Comparison of ENCODE assay signal across 22 cellular contexts in the genomic region with DNA sequence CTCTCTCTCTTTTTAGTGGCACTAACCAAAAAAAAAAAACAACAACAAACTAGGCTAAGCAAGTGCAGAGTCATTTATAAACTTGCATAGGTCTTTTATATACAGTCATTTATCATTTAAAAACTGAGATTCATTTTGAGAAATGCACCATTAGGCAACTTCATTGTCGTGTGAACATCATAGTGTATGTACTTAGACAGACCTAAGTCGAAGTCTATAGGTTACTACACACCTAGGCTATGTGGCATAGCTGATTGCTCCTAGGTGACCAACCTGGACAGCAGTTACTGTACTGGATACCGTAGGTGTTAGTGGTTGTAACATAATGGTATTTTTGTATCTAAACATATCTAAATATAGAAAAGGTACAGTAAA.
A peak's percentile ranks its signal among the peaks of the same experiment; 100 is the strongest.
DNase-seq lines count a peak whose midpoint lies in the region; ATAC-seq, FAIRE-seq and TF ChIP-seq lines count a peak whose summit lies in the region.
"Had no signal": no experiment of that assay in that cellular context is flagged by ENCODE, and none has a peak within 500 bp of the region (broad histone marks: within the 10 kb centered on the region; RNA-seq: fewer than 3 reads in every experiment).

No MANE protein-coding gene starts in this region.

- in situ Hi-C loops in GM12878 (cut with MboI) = no loop called here

- H3K79me2 ChIP-seq in GM12878 (ENCODE audit: control insufficient read depth, insufficient read depth, low read length) = no peaks in the 10 kb centered on the region

- TF ChIP-seq CTCF in GM12878 (IDR thresholded peaks at IDR 0.05 in 2 of 3, conservative IDR thresholded peaks at IDR 0.05 in 1 of 3; ENCODE audit: control insufficient read depth in 2 of 3, extremely low read depth in 1 of 3, insufficient read depth in 1 of 3, low read depth in 3 of 3, low read length in 3 of 3) (no peak), natural killer cell (IDR thresholded peaks at IDR 0.05) (no peak)

- no peak for DNase-seq in activated T-cell treated with anti-CD3 and anti-CD28 coated beads, Interleukin-2, amount 50 U/mL, for 72 hours
- no peak for DNase-seq in activated T-cell treated with anti-CD3 and anti-CD28 coated beads, Interleukin-2, amount 50 U/mL, for 24 hours
- DNase-seq in GM12878 (ENCODE audit: low read depth, low spot score) (no peak), natural killer cell (no peak), DMS 273 treated with DMSO at 0.1 percent for 48 hours (lab: John Stamatoyannopoulos, UW) (no peak)
- DNase-seq: ACHN; BE2C; C1 segment of cervical spinal cord; Caco-2; CD4-positive, CD25-positive, alpha-beta regulatory T cell; DMS153; GDM1; GOT3; H7; HFFc6; IMR-90 had no signal

- no peaks in the 10 kb centered on the region for H4K20me1 ChIP-seq in GM12878 (ENCODE audit: control insufficient read depth, insufficient read depth)

- no peak for FAIRE-seq in GM12878 (lab: Jason Lieb, UNC)
- FAIRE-seq: A204.1, D721Med, HTR-8/SVneo had no signal

- no peak for TF ChIP-seq POLR2A in GM12878 (IDR thresholded peaks at IDR 0.05; ENCODE audit: low read depth, low read length)

- no peak overlapping the region for H2AFZ ChIP-seq in GM12878 (ENCODE audit: control insufficient read depth, low read depth, low read length)

- H3K4me3 Mint-ChIP-seq in activated T-cell treated with anti-CD3 and anti-CD28 coated beads, Interleukin-2, amount 50 U/mL, for 72 hours = peak overlapping the region in 1 of 2 donors; percentile 6
- no peak overlapping the region for H3K4me3 Mint-ChIP-seq in activated T-cell treated with anti-CD3 and anti-CD28 coated beads, Interleukin-2, amount 50 U/mL, for 24 hours
- no peak overlapping the region for H3K4me3 Mint-ChIP-seq in natural killer cell
- H3K4me3 Mint-ChIP-seq: CD4-positive, CD25-positive, alpha-beta regulatory T cell; HFFc6 had no signal

- no TSS peak for BruUV-seq in GM12878 (replicated peaks; lab: Mats Ljungman, UMichigan)

- CTCF ChIA-PET in GM12878 (lab: Yijun Ruan, JAX) = interaction anchor here (1.0 to 1.8 kb wide), 4 partner anchors 7 to 19 kb away, joined by 3 to 9 read pairs (median 5); no protein-coding TSS in a partner anchor

- intact Hi-C loops in GM12878 (cut with micrococcal nuclease; ENCODE audit: unreplicated experiment) = no loop called here
- intact Hi-C loops in natural killer cell (cut with micrococcal nuclease) = no loop called here

- no peak overlapping the region for H3K4me3 ChIP-seq in GM12878

- no peaks in the 10 kb centered on the region for H3K27me3 Mint-ChIP-seq in activated T-cell treated with anti-CD3 and anti-CD28 coated beads, Interleukin-2, amount 50 U/mL, for 72 hours (ENCODE audit: low read depth)
- H3K27me3 Mint-ChIP-seq in activated T-cell treated with anti-CD3 and anti-CD28 coated beads, Interleukin-2, amount 50 U/mL, for 24 hours = no peaks in the 10 kb centered on the region
- no peaks in the 10 kb centered on the region for H3K27me3 Mint-ChIP-seq in natural killer cell (ENCODE audit: low read depth in 2 of 2)
- H3K27me3 Mint-ChIP-seq: CD4-positive, CD25-positive, alpha-beta regulatory T cell had no signal

- TF ChIP-seq EP300 in GM12878 (IDR thresholded peaks at IDR 0.05; ENCODE audit: borderline replicate concordance in 1 of 2, control insufficient read depth in 1 of 2, low read depth in 2 of 2, low read length in 2 of 2) = no peak

- POLR2A ChIA-PET in GM12878 (lab: Charles Lee) = no interaction called here

- peaks cover 2 to 6% of the 10 kb centered on the region in 2 experiments; a peak in 2 of 4 replicates for H3K36me3 ChIP-seq in GM12878 (ENCODE audit: control insufficient read depth in 2 of 2, insufficient read depth in 2 of 2, low read length in 1 of 2)
- H3K36me3 ChIP-seq: BE2C had no signal

- H3K9me3 ChIP-seq in GM12878 (replicated peaks; ENCODE audit: control insufficient read depth, insufficient read depth, low read length) = no peaks in the 10 kb centered on the region
- H3K9me3 ChIP-seq: BE2C, Caco-2 had no signal

- peaks cover 27% of the 10 kb centered on the region for H3K4me1 Mint-ChIP-seq in activated T-cell treated with anti-CD3 and anti-CD28 coated beads, Interleukin-2, amount 50 U/mL, for 72 hours (ENCODE audit: low read depth)
- H3K4me1 Mint-ChIP-seq in activated T-cell treated with anti-CD3 and anti-CD28 coated beads, Interleukin-2, amount 50 U/mL, for 24 hours (ENCODE audit: low read depth) = peaks cover 28% of the 10 kb centered on the region
- peaks cover 28 to 41% of the 10 kb centered on the region in 2 donors for H3K4me1 Mint-ChIP-seq in natural killer cell

- ATAC-seq in activated T-cell treated with anti-CD3 and anti-CD28 coated beads, Interleukin-2, amount 50 U/mL, for 72 hours (replicated peaks in 1 of 2) = peak; percentile 67 to 83
- no peak for ATAC-seq in GM12878
- ATAC-seq in natural killer cell = no peak
- no peak for ATAC-seq in GM19328 (IDR thresholded peaks at IDR 0.05; ENCODE audit: unreplicated experiment)
- ATAC-seq in HG03135 (IDR thresholded peaks at IDR 0.05; ENCODE audit: unreplicated experiment) = no peak
- ATAC-seq: HCT116 had no signal

- H3K27ac ChIP-seq in GM12878 (ENCODE audit: control insufficient read depth, insufficient read depth) = no peak overlapping the region

- peaks cover 0 to 1% of the 10 kb centered on the region in 2 donors for H3K36me3 Mint-ChIP-seq in activated T-cell treated with anti-CD3 and anti-CD28 coated beads, Interleukin-2, amount 50 U/mL, for 72 hours (ENCODE audit: insufficient read depth in 2 of 2)
- H3K36me3 Mint-ChIP-seq in activated T-cell treated with anti-CD3 and anti-CD28 coated beads, Interleukin-2, amount 50 U/mL, for 24 hours (ENCODE audit: low read depth) = peaks cover 25% of the 10 kb centered on the region
- no peaks in the 10 kb centered on the region for H3K36me3 Mint-ChIP-seq in natural killer cell

- no peak overlapping the region for H3K9ac ChIP-seq in GM12878 (ENCODE audit: control insufficient read depth, insufficient read depth, low read length)

- RAD21 ChIA-PET in GM12878 (lab: Charles Lee; ENCODE audit: unreplicated experiment) = interaction anchor here (0.9 to 3.8 kb wide), 7 partner anchors 10 to 264 kb away, joined by 3 to 22 read pairs (median 6); partner anchors contain the start of gene KAT6B

- no peaks in the 10 kb centered on the region for H3K9me3 Mint-ChIP-seq in activated T-cell treated with anti-CD3 and anti-CD28 coated beads, Interleukin-2, amount 50 U/mL, for 72 hours
- no peaks in the 10 kb centered on the region for H3K9me3 Mint-ChIP-seq in activated T-cell treated with anti-CD3 and anti-CD28 coated beads, Interleukin-2, amount 50 U/mL, for 24 hours
- no peaks in the 10 kb centered on the region for H3K9me3 Mint-ChIP-seq in natural killer cell
- H3K9me3 Mint-ChIP-seq: CD4-positive, CD25-positive, alpha-beta regulatory T cell; HFFc6 had no signal

- no peaks in the 10 kb centered on the region for H3K27me3 ChIP-seq in GM12878 (replicated peaks in 1 of 2; ENCODE audit: control insufficient read depth in 2 of 2, insufficient read depth in 2 of 2, low read length in 1 of 2)
- H3K27me3 ChIP-seq: BE2C had no signal

- peaks cover 23% of the 10 kb centered on the region for H3K4me1 ChIP-seq in GM12878 (ENCODE audit: control insufficient read depth, insufficient read depth, low read length)
- H3K4me1 ChIP-seq: BE2C, Caco-2 had no signal

- no peak for TF ChIP-seq RAD21 in GM12878 (IDR thresholded peaks at IDR 0.05; ENCODE audit: insufficient read depth, low read depth, low read length)

- no peak overlapping the region for H3K4me2 ChIP-seq in GM12878 (ENCODE audit: control insufficient read depth, insufficient read depth)

- 48% methylated on average over 3 of the region's 3 CpGs for WGBS in GM12878 (ENCODE audit: insufficient coverage, insufficient replicate concordance, low lambda C conversion rate, missing lambda C conversion rate)

- SMC1A ChIA-PET in GM12878 (lab: Charles Lee; ENCODE audit: uncharacterized antibody, unreplicated experiment) = interaction anchor here (1.1 to 28.8 kb wide), 6 partner anchors 8 to 171 kb away, joined by 3 to 553 read pairs (median 5); no protein-coding TSS in a partner anchor

- H3K27ac Mint-ChIP-seq in activated T-cell treated with anti-CD3 and anti-CD28 coated beads, Interleukin-2, amount 50 U/mL, for 72 hours = no peak overlapping the region
- no peak overlapping the region for H3K27ac Mint-ChIP-seq in activated T-cell treated with anti-CD3 and anti-CD28 coated beads, Interleukin-2, amount 50 U/mL, for 24 hours
- H3K27ac Mint-ChIP-seq in natural killer cell = peak overlapping the region; percentile 45 to 92
- H3K27ac Mint-ChIP-seq: CD4-positive, CD25-positive, alpha-beta regulatory T cell; HFFc6 had no signal

TF ChIP-seq in GM12878, 131 proteins besides CTCF, POLR2A, EP300 and RAD21:
- peak; percentile 49; the same call in 1 of the 2 replicates for TF ChIP-seq JUNB (IDR thresholded peaks at IDR 0.05)
- TF ChIP-seq TBL1XR1 (IDR thresholded peaks at IDR 0.05; ENCODE audit: low read depth, low read length) = no peak

Comparison
In these comparisons a context has a peak if more than half of its experiments do, and no peak if none do; other contexts are left out.
1. ATAC-seq: peak in activated T-cell treated with anti-CD3 and anti-CD28 coated beads, Interleukin-2, amount 50 U/mL, for 72 hours (2 of 2); none in GM12878 (single experiment), natural killer cell (0 of 3), GM19328 (single experiment) and HG03135 (single experiment).
2. H3K27ac Mint-ChIP-seq: peak in natural killer cell (2 of 2); none in activated T-cell treated with anti-CD3 and anti-CD28 coated beads, Interleukin-2, amount 50 U/mL, for 72 hours (single experiment) and activated T-cell treated with anti-CD3 and anti-CD28 coated beads, Interleukin-2, amount 50 U/mL, for 24 hours (single experiment).